Comparison of ENCODE assay signal across 9 cellular contexts in the genomic region with DNA sequence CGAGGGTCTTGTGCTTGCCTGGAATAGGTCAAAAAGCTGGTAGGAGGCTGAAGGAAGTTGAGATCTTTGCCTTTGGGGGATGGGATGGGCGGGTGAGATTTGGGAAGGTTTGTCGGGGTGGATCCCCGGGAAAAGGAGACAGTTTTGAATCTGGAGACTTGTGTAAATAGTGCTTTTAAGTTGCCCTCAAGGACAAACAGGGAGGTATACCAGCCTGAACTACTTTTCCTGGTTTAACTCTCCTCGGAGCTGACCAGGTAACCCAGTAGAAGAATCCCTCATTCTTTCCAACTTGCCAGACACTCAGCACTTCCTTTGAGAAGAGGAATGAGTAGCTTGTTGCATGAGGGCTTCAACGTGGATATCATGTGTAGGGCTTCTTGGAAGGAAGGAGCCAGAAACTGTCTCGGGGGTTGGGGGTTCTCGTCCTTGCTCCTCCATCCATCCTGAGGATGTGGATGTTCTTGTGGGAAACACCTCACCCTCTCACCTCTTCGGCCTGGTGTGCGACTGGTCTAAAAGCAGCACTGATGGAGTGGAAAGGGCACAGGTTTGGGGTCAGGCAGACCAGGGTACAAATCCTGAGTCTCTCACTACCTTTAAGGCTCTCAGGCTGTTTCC. TPM values are rescaled to one million over a fixed set of nuclear protein-coding genes. Genes with fewer than 3 reads are reported as not detected.
DNase-seq lines count a peak whose midpoint lies in the region; ATAC-seq, FAIRE-seq and TF ChIP-seq lines count a peak whose summit lies in the region.
"Had no signal": no experiment of that assay in that cellular context is flagged by ENCODE, and none has a peak within 500 bp of the region (broad histone marks: within the 10 kb centered on the region; RNA-seq: fewer than 3 reads in every experiment).

No MANE protein-coding gene starts in this region.

- no peaks in the 10 kb centered on the region for H3K36me3 Mint-ChIP-seq in activated T-cell treated with anti-CD3 and anti-CD28 coated beads, Interleukin-2, amount 50 U/mL, for 24 hours (ENCODE audit: low read depth)

- peak overlapping the region; percentile 71 to 75 for H3K4me3 ChIP-seq in ascending aorta
- H3K4me3 ChIP-seq in keratinocyte (ENCODE audit: control insufficient read depth in 2 of 3, extremely low read depth in 1 of 3, insufficient read depth in 2 of 3, low read depth in 1 of 3, low read length in 3 of 3): peak overlapping the region in 2 of 3 experiments; percentile 76 to 78
- peak overlapping the region; percentile 82 for H3K4me3 ChIP-seq in thoracic aorta

- POLR2A ChIA-PET in HEK293T (lab: Yijun Ruan, JAX): no interaction called here

- no peaks in the 10 kb centered on the region for H3K27me3 ChIP-seq in ascending aorta
- H3K27me3 ChIP-seq in keratinocyte (ENCODE audit: control insufficient read depth, extremely low read depth, insufficient read depth, low read length): no peaks in the 10 kb centered on the region
- H3K27me3 ChIP-seq in thoracic aorta (replicated peaks; ENCODE audit: insufficient read depth): no peaks in the 10 kb centered on the region

- peaks cover 76% of the 10 kb centered on the region for H3K27me3 Mint-ChIP-seq in activated T-cell treated with anti-CD3 and anti-CD28 coated beads, Interleukin-2, amount 50 U/mL, for 24 hours

- dilution Hi-C loops in keratinocyte (cut with MboI; ENCODE audit: extremely low pct_ligation_motif_present, low sequenced_read_pairs): no loop called here

- no peaks in the 10 kb centered on the region for H3K9me3 ChIP-seq in ascending aorta
- no peaks in the 10 kb centered on the region for H3K9me3 ChIP-seq in keratinocyte (ENCODE audit: control insufficient read depth, low read depth, low read length)
- no peaks in the 10 kb centered on the region for H3K9me3 ChIP-seq in thoracic aorta

- H3K9ac ChIP-seq in keratinocyte (ENCODE audit: control insufficient read depth, extremely low read depth, insufficient read depth, low read length): peak overlapping the region; percentile 74

- CTCF ChIA-PET in HEK293T (lab: Yijun Ruan, JAX): no interaction called here

- H2AFZ ChIP-seq in keratinocyte (ENCODE audit: control insufficient read depth, low read length): no peak overlapping the region

- TF ChIP-seq CTCF in ascending aorta (IDR thresholded peaks at IDR 0.05): no peak
- no peak for TF ChIP-seq CTCF in keratinocyte (optimal IDR thresholded peaks at IDR 0.05 in 1 of 3, IDR thresholded peaks at IDR 0.05 in 1 of 3, conservative IDR thresholded peaks at IDR 0.05 in 1 of 3; ENCODE audit: extremely low read depth in 1 of 3, insufficient read depth in 2 of 3, low read length in 3 of 3)
- no peak for TF ChIP-seq CTCF in thoracic aorta (IDR thresholded peaks at IDR 0.05)

- peak overlapping the region; percentile 98 for H3K4me2 ChIP-seq in keratinocyte (ENCODE audit: control insufficient read depth, extremely low read depth, insufficient read depth, low read depth, low read length)

- no peaks in the 10 kb centered on the region for H3K9me3 Mint-ChIP-seq in activated T-cell treated with anti-CD3 and anti-CD28 coated beads, Interleukin-2, amount 50 U/mL, for 24 hours

- H3K27ac Mint-ChIP-seq in activated T-cell treated with anti-CD3 and anti-CD28 coated beads, Interleukin-2, amount 50 U/mL, for 24 hours: no peak overlapping the region

- peaks cover 23% of the 10 kb centered on the region for H3K79me2 ChIP-seq in keratinocyte (ENCODE audit: control insufficient read depth, insufficient read depth, low read length)

- intact Hi-C loops in ascending aorta (cut with DNase I): loop anchor here (5.0 kb wide), 1 partner anchor 81 kb away; no protein-coding TSS in a partner anchor

- H3K27ac ChIP-seq in ascending aorta (peak overlapping the region; percentile 93 to 95), keratinocyte (ENCODE audit: control insufficient read depth, insufficient read depth, low read length) (no peak overlapping the region), thoracic aorta (peak overlapping the region; percentile 80 to 89)

- FAIRE-seq in keratinocyte (lab: Jason Lieb, UNC): peak; percentile 32

- H4K20me1 ChIP-seq in keratinocyte (ENCODE audit: control insufficient read depth, extremely low read depth, insufficient read depth, low read length): no peaks in the 10 kb centered on the region

- no peak for DNase-seq in activated T-cell treated with anti-CD3 and anti-CD28 coated beads, Interleukin-2, amount 50 U/mL, for 24 hours
- DNase-seq in activated T-cell treated with anti-CD3 and anti-CD28 coated beads, Interleukin-2, amount 50 U/mL, for 1 hour: no peak
- DNase-seq in ascending aorta (ENCODE audit: low spot score in 2 of 2) (no peak), keratinocyte (ENCODE audit: low read depth, low spot score) (no peak), thoracic aorta (ENCODE audit: low spot score) (no peak), nucleus accumbens (lab: John Stamatoyannopoulos, UW) (no peak), NCI-H1092 treated with DMSO at 0.1 percent for 48 hours (lab: John Stamatoyannopoulos, UW) (no peak), HEK293T (ENCODE audit: extremely low spot score) (no peak)
- DNase-seq: NCI-H1417 treated with DMSO at 0.1 percent for 48 hours had no signal

- peaks cover 5 to 16% of the 10 kb centered on the region in 2 donors for H3K4me1 ChIP-seq in ascending aorta
- peaks cover 24% of the 10 kb centered on the region for H3K4me1 ChIP-seq in keratinocyte (ENCODE audit: control insufficient read depth, extremely low read depth, insufficient read depth, low read length)
- H3K4me1 ChIP-seq in thoracic aorta (ENCODE audit: control insufficient read depth in 1 of 2, low read depth in 2 of 2): peaks cover 5 to 24% of the 10 kb centered on the region in 2 donors

- peaks cover 19% of the 10 kb centered on the region for H3K4me1 Mint-ChIP-seq in activated T-cell treated with anti-CD3 and anti-CD28 coated beads, Interleukin-2, amount 50 U/mL, for 24 hours (ENCODE audit: low read depth)

- H3K9me1 ChIP-seq in keratinocyte (ENCODE audit: control insufficient read depth, extremely low read depth, insufficient read depth, low read length): no peaks in the 10 kb centered on the region

- H3K36me3 ChIP-seq in ascending aorta (no peaks in the 10 kb centered on the region), keratinocyte (ENCODE audit: control insufficient read depth in 2 of 2, extremely low read depth in 1 of 2, insufficient read depth in 2 of 2, low read length in 2 of 2) (peaks cover 0 to 4% of the 10 kb centered on the region in 2 experiments), thoracic aorta (no peaks in the 10 kb centered on the region)

- H3K4me3 Mint-ChIP-seq in activated T-cell treated with anti-CD3 and anti-CD28 coated beads, Interleukin-2, amount 50 U/mL, for 24 hours: peak overlapping the region; percentile 60

- no peak for ATAC-seq in thoracic aorta (ENCODE audit: insufficient number of reproducible peaks, low FRiP score, low read depth)

TF ChIP-seq in HEK293T, 16 proteins besides CTCF, POLR2A, EP300 and RAD21:
- TF ChIP-seq LEF1 (IDR thresholded peaks at IDR 0.05; ENCODE audit: borderline replicate concordance) (no peak), FOXA1 (IDR thresholded peaks at IDR 0.05) (no peak), CTBP1 (IDR thresholded peaks at IDR 0.05; ENCODE audit: borderline replicate concordance) (no peak), SP1 (IDR thresholded peaks at IDR 0.05) (no peak), ZNF384 (IDR thresholded peaks at IDR 0.05) (no peak), PKNOX1 (IDR thresholded peaks at IDR 0.05) (no peak), BHLHE40 (IDR thresholded peaks at IDR 0.05; ENCODE audit: borderline replicate concordance) (no peak), ELF4 (IDR thresholded peaks at IDR 0.05) (no peak), TARDBP (IDR thresholded peaks at IDR 0.05) (no peak), SUZ12 (IDR thresholded peaks at IDR 0.05) (no peak), L3MBTL2 (conservative IDR thresholded peaks at IDR 0.05) (no peak), FOXK2 (IDR thresholded peaks at IDR 0.05) (no peak), NFRKB (IDR thresholded peaks at IDR 0.05) (no peak), HDGF (IDR thresholded peaks at IDR 0.05; ENCODE audit: borderline replicate concordance) (no peak), ARNT (IDR thresholded peaks at IDR 0.05) (no peak), FOXM1 (IDR thresholded peaks at IDR 0.05; ENCODE audit: borderline replicate concordance) (no peak)
TF ChIP-seq in HEK293T: peak in this region for 0.

RNA-seq across cellular contexts. Expression of gene TEAD4, which starts 1.9 kb away (rescaled TPM):
- 76.1 TPM for total RNA-seq in ascending aorta
- 4.0 to 12.6 TPM (median 8.1 TPM) in 3 replicates for polyA plus RNA-seq in keratinocyte
- polyA plus RNA-seq in keratinocyte (2011; ENCODE audit: low read depth): 2.1 TPM
- polyA plus RNA-seq in keratinocyte (2011; cell fraction: cytosol; rRNA removed): 5.3 and 6.3 TPM in 2 replicates
- 4.4 and 4.9 TPM in 2 replicates for polyA plus RNA-seq in keratinocyte (2011; cell fraction: nucleus; rRNA removed)
- 5.3 and 13.1 TPM in 2 replicates for polyA plus RNA-seq in keratinocyte (2012; ENCODE audit: low replicate concordance)
- polyA minus RNA-seq in keratinocyte: 2.8 to 20.4 TPM (median 5.2 TPM) in 3 replicates
- 8.4 TPM for polyA minus RNA-seq in keratinocyte (2011; cell fraction: cytosol; rRNA and poly(A)+ RNA removed)
- polyA minus RNA-seq in keratinocyte (2011; cell fraction: nucleus; rRNA and poly(A)+ RNA removed): 1.7 and 2.9 TPM in 2 replicates
- 10 to 100 TPM; 42.5 to 62.6 TPM for total RNA-seq in thoracic aorta
